Comparison of ENCODE assay signal across 20 cellular contexts in genomic region chr16:22955461-22956145, GRCh38.
"Had no signal": no experiment of that assay in that cellular context is flagged by ENCODE, and none has a peak within 500 bp of the region (broad histone marks: within the 10 kb centered on the region; RNA-seq: fewer than 3 reads in every experiment).

No MANE protein-coding gene starts in this region.

- H3K4me1 Mint-ChIP-seq: naive thymus-derived CD4-positive, alpha-beta T cell; nephron progenitor cell; stimulated activated effector memory CD8-positive, alpha-beta T cell treated with anti-CD3 and anti-CD28 coated beads, Interleukin-12 subunit alpha, Interleukin-12 subunit beta, amount 100 ng/mL, for 72 hours had no signal

- H3K4me3 ChIP-seq: coronary artery, heart left ventricle, smooth muscle cell, suprapubic skin, thyroid gland, uterus had no signal

- H3K4me3 Mint-ChIP-seq: naive thymus-derived CD4-positive, alpha-beta T cell; nephron progenitor cell; stimulated activated effector memory CD8-positive, alpha-beta T cell treated with anti-CD3 and anti-CD28 coated beads, Interleukin-12 subunit alpha, Interleukin-12 subunit beta, amount 100 ng/mL, for 72 hours; type B pancreatic cell had no signal

- H3K36me3 ChIP-seq: heart left ventricle, suprapubic skin, thyroid gland, uterus had no signal

- DNase-seq: effector CD4-positive, alpha-beta T cell; heart left ventricle; hippocampal formation; left colon; mammary epithelial cell; naive thymus-derived CD4-positive, alpha-beta T cell; nephron progenitor cell; right cardiac atrium; stimulated activated CD4-positive, alpha-beta T cell treated with anti-CD3 and anti-CD28 coated beads, Interleukin-2, amount 100 ng/mL, for 48 hours; stimulated activated CD8-positive, alpha-beta memory T cell treated with anti-CD3 and anti-CD28 coated beads, Interleukin-4, amount 100 ng/mL, for 48 hours; stimulated activated naive CD8-positive, alpha-beta T cell treated with anti-CD3 and anti-CD28 coated beads, Interleukin-15, Interleukin-2, amounts not matched to agents 100 U/mL and 50 U/mL, for 24 hours; thyroid gland had no signal

- FAIRE-seq: frontal cortex had no signal

- ATAC-seq: esophagus mucosa; heart left ventricle; left colon; naive thymus-derived CD4-positive, alpha-beta T cell; right cardiac atrium; stimulated activated effector memory CD8-positive, alpha-beta T cell treated with anti-CD3 and anti-CD28 coated beads, Interleukin-12 subunit alpha, Interleukin-12 subunit beta, amount 100 ng/mL, for 72 hours; stimulated activated naive CD8-positive, alpha-beta T cell treated with anti-CD3 and anti-CD28 coated beads, Interleukin-15, Interleukin-2, amounts not matched to agents 100 U/mL and 50 U/mL, for 24 hours had no signal

- H3K27me3 ChIP-seq: suprapubic skin, thyroid gland, uterus had no signal

- H3K9me3 Mint-ChIP-seq: nephron progenitor cell; stimulated activated effector memory CD8-positive, alpha-beta T cell treated with anti-CD3 and anti-CD28 coated beads, Interleukin-12 subunit alpha, Interleukin-12 subunit beta, amount 100 ng/mL, for 72 hours; type B pancreatic cell had no signal

- H3K4me2 ChIP-seq: smooth muscle cell had no signal

- H3K27ac ChIP-seq: coronary artery, suprapubic skin, thyroid gland, uterus had no signal

- H3K9me3 ChIP-seq: suprapubic skin, thyroid gland, uterus had no signal

- H3K4me1 ChIP-seq: suprapubic skin, thyroid gland, uterus had no signal

- H3K27ac Mint-ChIP-seq: naive thymus-derived CD4-positive, alpha-beta T cell; nephron progenitor cell; stimulated activated effector memory CD8-positive, alpha-beta T cell treated with anti-CD3 and anti-CD28 coated beads, Interleukin-12 subunit alpha, Interleukin-12 subunit beta, amount 100 ng/mL, for 72 hours; type B pancreatic cell had no signal

- H3K36me3 Mint-ChIP-seq: naive thymus-derived CD4-positive, alpha-beta T cell; stimulated activated effector memory CD8-positive, alpha-beta T cell treated with anti-CD3 and anti-CD28 coated beads, Interleukin-12 subunit alpha, Interleukin-12 subunit beta, amount 100 ng/mL, for 72 hours; type B pancreatic cell had no signal
